1 cellular context compared by ENCODE assay signal in genomic region chr6:36997811-36998722, GRCh38.
TF ChIP-seq lines count a peak whose summit lies in the region.

No MANE protein-coding gene starts in this region.

TF ChIP-seq in GM23338, 12 proteins besides CTCF, POLR2A, EP300 and RAD21 (continued from another document):
- TF ChIP-seq ZNF462 (CRISPR knock-in tag; IDR thresholded peaks at IDR 0.05), result no peak
- TF ChIP-seq CREB1 (CRISPR knock-in tag; IDR thresholded peaks at IDR 0.05; ENCODE audit: low read depth), result no peak
- TF ChIP-seq EZH2 (IDR thresholded peaks at IDR 0.05; ENCODE audit: low read depth, unreplicated experiment), result no peak
- no peak for TF ChIP-seq JUNB (IDR thresholded peaks at IDR 0.05; ENCODE audit: unreplicated experiment)
- no peak for TF ChIP-seq EZH2phosphoT487 (IDR thresholded peaks at IDR 0.05; ENCODE audit: unreplicated experiment)
